Comparison of ENCODE assay signal across 2 cellular contexts in genomic region chr5:34738381-34738780, GRCh38.
TF ChIP-seq lines count a peak whose summit lies in the region.

No MANE protein-coding gene starts in this region.

TF ChIP-seq in liver, 16 proteins besides CTCF, POLR2A, EP300 and RAD21 (continued from another document):
- TF ChIP-seq HNF4A (conservative IDR thresholded peaks at IDR 0.05), result peak; percentile 12 to 41
- no peak for TF ChIP-seq JUND (IDR thresholded peaks at IDR 0.05)
- TF ChIP-seq NR2F2 (IDR thresholded peaks at IDR 0.05), result no peak
- TF ChIP-seq RXRA (IDR thresholded peaks at IDR 0.05), result peak in 1 of 2 donors; percentile 20
- TF ChIP-seq EGR1 (IDR thresholded peaks at IDR 0.05; ENCODE audit: low read depth in 2 of 2), result no peak
- TF ChIP-seq, protein P1, sequence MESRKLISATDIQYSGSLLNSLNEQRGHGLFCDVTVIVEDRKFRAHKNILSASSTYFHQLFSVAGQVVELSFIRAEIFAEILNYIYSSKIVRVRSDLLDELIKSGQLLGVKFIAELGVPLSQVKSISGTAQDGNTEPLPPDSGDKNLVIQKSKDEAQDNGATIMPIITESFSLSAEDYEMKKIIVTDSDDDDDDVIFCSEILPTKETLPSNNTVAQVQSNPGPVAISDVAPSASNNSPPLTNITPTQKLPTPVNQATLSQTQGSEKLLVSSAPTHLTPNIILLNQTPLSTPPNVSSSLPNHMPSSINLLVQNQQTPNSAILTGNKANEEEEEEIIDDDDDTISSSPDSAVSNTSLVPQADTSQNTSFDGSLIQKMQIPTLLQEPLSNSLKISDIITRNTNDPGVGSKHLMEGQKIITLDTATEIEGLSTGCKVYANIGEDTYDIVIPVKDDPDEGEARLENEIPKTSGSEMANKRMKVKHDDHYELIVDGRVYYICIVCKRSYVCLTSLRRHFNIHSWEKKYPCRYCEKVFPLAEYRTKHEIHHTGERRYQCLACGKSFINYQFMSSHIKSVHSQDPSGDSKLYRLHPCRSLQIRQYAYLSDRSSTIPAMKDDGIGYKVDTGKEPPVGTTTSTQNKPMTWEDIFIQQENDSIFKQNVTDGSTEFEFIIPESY (IDR thresholded peaks at IDR 0.05), result no peak
- no peak for TF ChIP-seq REST (IDR thresholded peaks at IDR 0.05)

TF ChIP-seq in HepG2, 621 proteins besides CTCF, POLR2A, EP300 and RAD21 (continued from another document):
- no peak for TF ChIP-seq FOXK1 (CRISPR knock-in tag; IDR thresholded peaks at IDR 0.05; ENCODE audit: borderline replicate concordance, low read depth)
- TF ChIP-seq ZNF83 (CRISPR knock-in tag; IDR thresholded peaks at IDR 0.05; ENCODE audit: borderline replicate concordance), result no peak
- TF ChIP-seq, protein P2, sequence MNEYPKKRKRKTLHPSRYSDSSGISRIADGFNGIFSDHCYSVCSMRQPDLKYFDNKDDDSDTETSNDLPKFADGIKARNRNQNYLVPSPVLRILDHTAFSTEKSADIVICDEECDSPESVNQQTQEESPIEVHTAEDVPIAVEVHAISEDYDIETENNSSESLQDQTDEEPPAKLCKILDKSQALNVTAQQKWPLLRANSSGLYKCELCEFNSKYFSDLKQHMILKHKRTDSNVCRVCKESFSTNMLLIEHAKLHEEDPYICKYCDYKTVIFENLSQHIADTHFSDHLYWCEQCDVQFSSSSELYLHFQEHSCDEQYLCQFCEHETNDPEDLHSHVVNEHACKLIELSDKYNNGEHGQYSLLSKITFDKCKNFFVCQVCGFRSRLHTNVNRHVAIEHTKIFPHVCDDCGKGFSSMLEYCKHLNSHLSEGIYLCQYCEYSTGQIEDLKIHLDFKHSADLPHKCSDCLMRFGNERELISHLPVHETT (CRISPR knock-in tag; conservative IDR thresholded peaks at IDR 0.05), result no peak
- TF ChIP-seq CSRNP1 (CRISPR knock-in tag; IDR thresholded peaks at IDR 0.05), result no peak
- no peak for TF ChIP-seq ZNF337 (CRISPR knock-in tag; IDR thresholded peaks at IDR 0.05; ENCODE audit: borderline replicate concordance, low read depth)
- no peak for TF ChIP-seq ZNF572 (CRISPR knock-in tag; IDR thresholded peaks at IDR 0.05)
